Comparison of ENCODE assay signal across 8 cellular contexts in genomic region chr6:26158581-26159416, GRCh38.
DNase-seq lines count a peak whose midpoint lies in the region; ATAC-seq and TF ChIP-seq lines count a peak whose summit lies in the region.

No MANE protein-coding gene starts in this region.

- POLR2A ChIA-PET in SK-N-SH (lab: Yijun Ruan, JAX) = interaction anchor here (0.6 to 7.7 kb wide), 30 partner anchors 8 to 1713 kb away, joined by 3 to 623 read pairs (median 10); a partner anchor contains a TSS

- H2AFZ ChIP-seq in SK-N-SH (ENCODE audit: low read depth) = no peak overlapping the region

- peaks cover 9% of the 10 kb centered on the region for H4K20me1 ChIP-seq in SK-N-SH (ENCODE audit: insufficient read depth)

- no peaks in the 10 kb centered on the region for H3K27me3 Mint-ChIP-seq in IgD-negative memory B cell

- H3K4me3 ChIP-seq in SK-N-SH (ENCODE audit: low read depth in 2 of 2, low read length in 1 of 2) = peak overlapping the region; percentile 73 to 96
- peak overlapping the region; percentile 78 for H3K4me3 ChIP-seq in right cardiac atrium (ENCODE audit: low read length)

- peak overlapping the region; percentile 77 to 99 (median 89) for H3K27ac Mint-ChIP-seq in IgD-negative memory B cell

- peaks cover 17 to 31% (median 26%) of the 10 kb centered on the region in 3 donors for H3K4me1 Mint-ChIP-seq in IgD-negative memory B cell

- no peak for TF ChIP-seq EP300 in SK-N-SH (IDR thresholded peaks at IDR 0.05; ENCODE audit: borderline replicate concordance in 1 of 2, low read depth in 1 of 2, low read length in 1 of 2)

- H3K9me3 ChIP-seq in SK-N-SH (no peaks in the 10 kb centered on the region), right cardiac atrium (ENCODE audit: control insufficient read depth, low read length) (no peaks in the 10 kb centered on the region)

- no peak for TF ChIP-seq RAD21 in SK-N-SH (IDR thresholded peaks at IDR 0.05; ENCODE audit: low read length)

- DNase-seq in DMS 273 (lab: John Stamatoyannopoulos, UW; ENCODE audit: unreplicated experiment) = peak; percentile 70
- DNase-seq in SK-N-SH = no peak
- peak; percentile 13 for DNase-seq in amniotic stem cell (lab: John Stamatoyannopoulos, UW)
- peak; percentile 60 to 85 (median 80) for DNase-seq in right cardiac atrium
- DNase-seq in retina = peak; percentile 81
- no peak for DNase-seq in NCI-H1436 treated with DMSO at 0.1 percent for 48 hours (lab: John Stamatoyannopoulos, UW)
- DNase-seq in AML-193 (lab: John Stamatoyannopoulos, UW) = no peak

- no peaks in the 10 kb centered on the region for H3K27me3 ChIP-seq in SK-N-SH (ENCODE audit: insufficient read depth)
- H3K27me3 ChIP-seq in right cardiac atrium (ENCODE audit: control insufficient read depth, insufficient read depth) = no peaks in the 10 kb centered on the region

- H3K4me3 Mint-ChIP-seq in IgD-negative memory B cell = peak overlapping the region; percentile 95 to 100 (median 97)

- H3K36me3 Mint-ChIP-seq in IgD-negative memory B cell = peaks cover 4% of the 10 kb centered on the region

- H3K9me2 ChIP-seq in SK-N-SH = no peaks in the 10 kb centered on the region

- peak; percentile 33 to 40 for ATAC-seq in right cardiac atrium

- WGBS in SK-N-SH (ENCODE audit: low lambda C conversion rate) = 1% methylated on average over 22 of the region's 22 CpGs
- WGBS in right cardiac atrium = under 1% methylated on average over 22 of the region's 22 CpGs

- peaks cover 46% of the 10 kb centered on the region for H3F3A ChIP-seq in SK-N-SH (replicated peaks; ENCODE audit: insufficient read depth)

- no peak for TF ChIP-seq CTCF in SK-N-SH (IDR thresholded peaks at IDR 0.05)

- intact Hi-C loops in right cardiac atrium (cut with DNase I) = loop anchor here in 1 of 4 donors (5.0 kb wide), 1 partner anchor 36 kb away; a partner anchor contains a TSS

- H3K9ac ChIP-seq in SK-N-SH = peak overlapping the region; percentile 95

- H3K27ac ChIP-seq in SK-N-SH (ENCODE audit: low read depth in 2 of 2, low read length in 1 of 2) (peak overlapping the region; percentile 80 to 88), right cardiac atrium (ENCODE audit: low read length) (peak overlapping the region; percentile 99)

- H3K9me3 Mint-ChIP-seq in IgD-negative memory B cell = no peaks in the 10 kb centered on the region

- peaks cover 58% of the 10 kb centered on the region for H3K79me2 ChIP-seq in SK-N-SH (ENCODE audit: insufficient read depth)

- peaks cover 5 to 6% of the 10 kb centered on the region in 2 experiments for H3K36me3 ChIP-seq in SK-N-SH (replicated peaks in 1 of 2; ENCODE audit: control insufficient read depth in 1 of 2, insufficient read depth in 2 of 2, low read length in 1 of 2)

- H3K4me1 ChIP-seq in SK-N-SH (ENCODE audit: control insufficient read depth in 1 of 2, insufficient read depth in 2 of 2, low read depth in 1 of 2, low read length in 1 of 2) (no peaks in the 10 kb centered on the region; a peak in 3 of 4 replicates), right cardiac atrium (ENCODE audit: control insufficient read depth, insufficient read depth, low read length) (no peaks in the 10 kb centered on the region)

- CTCF ChIA-PET in SK-N-SH (lab: Yijun Ruan, JAX) = interaction anchor here (1.8 to 3.1 kb wide), 4 partner anchors 11 to 30 kb away, joined by 6 to 18 read pairs (median 10); a partner anchor contains a TSS

- H3K4me2 ChIP-seq in SK-N-SH = peak overlapping the region; percentile 78

TF ChIP-seq in SK-N-SH, 30 proteins besides CTCF, POLR2A, EP300 and RAD21:
- TF ChIP-seq FOXJ3 (CRISPR knock-in tag; IDR thresholded peaks at IDR 0.05) (no peak), IRF3 (IDR thresholded peaks at IDR 0.05; ENCODE audit: low read depth, low read length) (no peak), MAX (IDR thresholded peaks at IDR 0.05; ENCODE audit: low read depth) (peak; percentile 36), GATA2 (CRISPR knock-in tag; IDR thresholded peaks at IDR 0.05) (no peak), TEAD4 (IDR thresholded peaks at IDR 0.05; ENCODE audit: borderline replicate concordance, insufficient read depth) (no peak), POLR2AphosphoS5 (IDR thresholded peaks at IDR 0.05; ENCODE audit: low read depth, low read length) (peak; percentile 56; the same call in 1 of the 2 replicates), SIN3A (IDR thresholded peaks at IDR 0.05; ENCODE audit: borderline replicate concordance, low read depth, low read length) (no peak), ZBTB33 (IDR thresholded peaks at IDR 0.05; ENCODE audit: borderline replicate concordance, low read depth) (no peak), JUND (IDR thresholded peaks at IDR 0.05) (no peak), FOXM1 (IDR thresholded peaks at IDR 0.05; ENCODE audit: low read depth) (peak; percentile 21; the same call in 1 of the 2 replicates), MXI1 (IDR thresholded peaks at IDR 0.05; ENCODE audit: low read depth, low read length) (peak; percentile 69; the same call in 1 of the 2 replicates), MEF2A (IDR thresholded peaks at IDR 0.05; ENCODE audit: borderline replicate concordance, low read depth) (no peak), NRF1 (IDR thresholded peaks at IDR 0.05; ENCODE audit: low read depth, low read length) (no peak)

Comparison
In these comparisons a context has a peak if more than half of its experiments do, and no peak if none do; other contexts are left out.
1. DNase-seq: peak in DMS 273 (single experiment), amniotic stem cell (single experiment), right cardiac atrium (3 of 3) and retina (single experiment); none in SK-N-SH (single experiment), NCI-H1436 treated with DMSO at 0.1 percent for 48 hours (single experiment) and AML-193 (0 of 2).